ENCODE assay signal across 1 cellular context in genomic region chr11:64317961-64318693, GRCh38.
TF ChIP-seq lines count a peak whose summit lies in the region.

TSS of gene PRDX5 (plus strand) at chr11:64318121. CDS start at chr11:64318216, 95 bp downstream.

TF ChIP-seq in K562, 482 proteins besides CTCF, POLR2A, EP300 and RAD21 (continued from another document and continues in another):
- TF ChIP-seq ZMIZ1 (IDR thresholded peaks at IDR 0.05; ENCODE audit: low read depth in 2 of 2, low read length in 2 of 2) (no peak; a peak in 1 of 4 replicates), NFXL1 (CRISPR knock-in tag; IDR thresholded peaks at IDR 0.05) (no peak), MLLT1 (IDR thresholded peaks at IDR 0.05) (peak in 1 of 2 experiments; percentile 56; a peak in 1 of 4 replicates), BRD9 (IDR thresholded peaks at IDR 0.05; ENCODE audit: low read depth, partially characterized antibody) (peak; percentile 90), SMARCA4 (IDR thresholded peaks at IDR 0.05) (peak; percentile 42; the same call in 1 of the 2 replicates), SAFB (IDR thresholded peaks at IDR 0.05; ENCODE audit: borderline replicate concordance, low read depth, low read length) (peak; percentile 85), SOX6 (IDR thresholded peaks at IDR 0.05) (peak; percentile 10; the same call in 1 of the 2 replicates), ZFX (CRISPR knock-in tag; IDR thresholded peaks at IDR 0.05) (peak; percentile 71), YY1 (IDR thresholded peaks at IDR 0.05; ENCODE audit: borderline replicate concordance in 1 of 3, control insufficient read depth in 1 of 3, extremely low read depth in 1 of 3, insufficient read depth in 3 of 3, insufficient read length in 1 of 3, insufficient replicate concordance in 2 of 3, low read depth in 1 of 3, low read length in 2 of 3) (peak in 2 of 3 experiments; percentile 52 to 54), RBM14 (IDR thresholded peaks at IDR 0.05; ENCODE audit: borderline replicate concordance, insufficient read depth, low read depth, low read length) (0 out of 2 replicates have a peak, but pooled peaks have one; percentile 85), HNRNPLL (IDR thresholded peaks at IDR 0.05; ENCODE audit: low read depth, low read length, poor library complexity, severe bottlenecking) (peak; percentile 71), POLR2AphosphoS5 (IDR thresholded peaks at IDR 0.05; ENCODE audit: control insufficient read depth, insufficient read depth, low read depth, low read length) (peak; percentile 81), MIER1 (IDR thresholded peaks at IDR 0.05; ENCODE audit: low read depth) (peak; percentile 70; the same call in 1 of the 2 replicates), ILK (tag; IDR thresholded peaks at IDR 0.05; ENCODE audit: borderline replicate concordance, low read depth) (no peak), TCF7 (IDR thresholded peaks at IDR 0.05; ENCODE audit: borderline replicate concordance) (peak; percentile 18; the same call in 1 of the 2 replicates), ARHGAP35 (IDR thresholded peaks at IDR 0.05; ENCODE audit: partially characterized antibody) (peak; percentile 25), ZNF780A (CRISPR knock-in tag; IDR thresholded peaks at IDR 0.05) (no peak), ARID2 (IDR thresholded peaks at IDR 0.05) (peak; percentile 76), PML (IDR thresholded peaks at IDR 0.05; ENCODE audit: low read length) (no peak), FIP1L1 (IDR thresholded peaks at IDR 0.05; ENCODE audit: low read depth, low read length, poor library complexity, severe bottlenecking) (peak; percentile 89), CEBPG (CRISPR knock-in tag; IDR thresholded peaks at IDR 0.05) (peak; percentile 86), CEBPG (tag; conservative IDR thresholded peaks at IDR 0.05 in 1 of 2, IDR thresholded peaks at IDR 0.05 in 1 of 2) (peak; percentile 88 to 92), ATF2 (CRISPR knock-in tag; IDR thresholded peaks at IDR 0.05) (no peak), ZC3H4 (CRISPR knock-in tag; IDR thresholded peaks at IDR 0.05; ENCODE audit: borderline replicate concordance) (no peak), PRDM10 (IDR thresholded peaks at IDR 0.05; ENCODE audit: partially characterized antibody) (peak; percentile 38), THAP12 (CRISPR knock-in tag; IDR thresholded peaks at IDR 0.05) (peak; percentile 86), ZNF76 (CRISPR knock-in tag; IDR thresholded peaks at IDR 0.05; ENCODE audit: borderline replicate concordance) (no peak), ZNF277 (CRISPR knock-in tag; IDR thresholded peaks at IDR 0.05; ENCODE audit: borderline replicate concordance) (no peak), TFAP4 (CRISPR knock-in tag; IDR thresholded peaks at IDR 0.05; ENCODE audit: borderline replicate concordance) (peak; percentile 76), MTA3 (IDR thresholded peaks at IDR 0.05; ENCODE audit: borderline replicate concordance) (peak; percentile 84), KDM5B (IDR thresholded peaks at IDR 0.05; ENCODE audit: insufficient replicate concordance, low read depth, low read length) (peak; percentile 61), NRF1 (conservative IDR thresholded peaks at IDR 0.05 in 1 of 2, IDR thresholded peaks at IDR 0.05 in 1 of 2) (peak; percentile 98 to 99), SMC3 (conservative IDR thresholded peaks at IDR 0.05; ENCODE audit: insufficient read depth, low read depth, low read length) (no peak; the same call in 1 of the 2 replicates), GTF2B (IDR thresholded peaks at IDR 0.05; ENCODE audit: extremely low read depth, insufficient read length) (no peak), ZBTB2 (IDR thresholded peaks at IDR 0.05) (peak; percentile 93), RCOR1 (IDR thresholded peaks at IDR 0.05; ENCODE audit: borderline replicate concordance in 1 of 2, low read depth in 2 of 2, low read length in 2 of 2) (no peak), TBP (optimal IDR thresholded peaks at IDR 0.05; ENCODE audit: low read depth, low read length) (no peak), ZNF431 (CRISPR knock-in tag; IDR thresholded peaks at IDR 0.05) (peak; percentile 43), TAF7 (tag; IDR thresholded peaks at IDR 0.05) (no peak), ZC3H11A (IDR thresholded peaks at IDR 0.05; ENCODE audit: low read depth, low read length) (peak; percentile 53; the same call in 1 of the 2 replicates), SRSF3 (IDR thresholded peaks at IDR 0.05; ENCODE audit: insufficient read depth, low read length) (no peak)
